28 cellular contexts compared by ENCODE assay signal in the genomic region with DNA sequence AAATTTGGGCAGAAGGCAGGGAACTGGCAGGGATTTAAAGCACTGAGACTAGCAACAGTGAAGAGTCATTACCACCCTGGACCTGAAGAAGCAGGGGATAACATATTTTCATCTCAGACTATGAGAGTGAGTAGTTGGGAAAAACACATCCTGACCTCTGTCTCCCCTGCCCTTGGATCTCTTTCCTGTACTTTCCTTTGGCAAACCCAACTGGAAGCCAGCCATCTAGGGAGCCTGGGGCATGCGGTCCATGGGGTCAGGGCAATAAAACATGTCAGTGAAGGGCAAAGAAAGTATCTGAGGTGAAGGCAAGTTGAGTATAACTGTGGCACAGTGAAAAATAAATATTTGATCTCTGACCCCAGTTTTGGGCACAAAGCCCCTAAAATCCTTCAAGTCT.
"Had no signal": no experiment of that assay in that cellular context is flagged by ENCODE, and none has a peak within 500 bp of the region (broad histone marks: within the 10 kb centered on the region; RNA-seq: fewer than 3 reads in every experiment).

No MANE protein-coding gene starts in this region.

- H3K27ac Mint-ChIP-seq: activated B cell treated with CpG ODN at 0.5 μM for 24 hours; activated CD8-positive, alpha-beta memory T cell treated with anti-CD3 and anti-CD28 coated beads, Interleukin-2, amount 10 ng/mL, durations not matched to agents 7 days and 5 days; activated CD8-positive, alpha-beta T cell treated with anti-CD3 and anti-CD28 coated beads for 36 hours; activated naive CD8-positive, alpha-beta T cell treated with anti-CD3 and anti-CD28 coated beads, Interleukin-2, amount 50 U/mL, for 24 hours; activated T-helper 1 cell treated with anti-CD3 and anti-CD28 coated beads, Interleukin-12 subunit alpha, Interleukin-12 subunit beta, Interleukin-2, Interleukin-4 antibody, amounts not matched to agents 30 ng/mL and 10 ng/mL and 1 ng/mL, durations not matched to agents 14 hours and 24 hours and 36 hours; brain; natural killer cell; stimulated activated naive CD8-positive, alpha-beta T cell treated with anti-CD3 and anti-CD28 coated beads, Interleukin-15, amount 100 ng/mL, for 72 hours; T-helper 1 cell treated with Interleukin-12 subunit alpha and Interleukin-12 subunit beta and Interleukin-4 antibody, amounts not matched to agents 30 μg/mL and 1 μg/mL, for 36 hours had no signal

- ATAC-seq: activated CD8-positive, alpha-beta memory T cell treated with anti-CD3 and anti-CD28 coated beads, Interleukin-2, amount 10 ng/mL, durations not matched to agents 7 days and 5 days; activated CD8-positive, alpha-beta T cell treated with anti-CD3 and anti-CD28 coated beads for 36 hours; activated naive CD8-positive, alpha-beta T cell treated with anti-CD3 and anti-CD28 coated beads, Interleukin-2, amount 50 U/mL, for 24 hours; gastrocnemius medialis; natural killer cell; right cardiac atrium; stimulated activated naive CD8-positive, alpha-beta T cell treated with anti-CD3 and anti-CD28 coated beads, Interleukin-15, amount 100 ng/mL, for 72 hours had no signal

- H3K9me3 Mint-ChIP-seq: activated B cell treated with CpG ODN at 0.5 μM for 24 hours had no signal

- H3K4me1 Mint-ChIP-seq: activated B cell treated with CpG ODN at 0.5 μM for 24 hours; activated CD8-positive, alpha-beta memory T cell treated with anti-CD3 and anti-CD28 coated beads, Interleukin-2, amount 10 ng/mL, durations not matched to agents 7 days and 5 days; activated naive CD8-positive, alpha-beta T cell treated with anti-CD3 and anti-CD28 coated beads, Interleukin-2, amount 50 U/mL, for 24 hours; natural killer cell; stimulated activated naive CD8-positive, alpha-beta T cell treated with anti-CD3 and anti-CD28 coated beads, Interleukin-15, amount 100 ng/mL, for 72 hours had no signal

- H3K36me3 ChIP-seq: esophagus muscularis mucosa, gastrocnemius medialis, suprapubic skin, vagina had no signal

- H3K9me3 ChIP-seq: esophagus muscularis mucosa, gastrocnemius medialis, suprapubic skin, vagina had no signal

- H3K27me3 Mint-ChIP-seq: activated B cell treated with CpG ODN at 0.5 μM for 24 hours; activated CD8-positive, alpha-beta memory T cell treated with anti-CD3 and anti-CD28 coated beads, Interleukin-2, amount 10 ng/mL, durations not matched to agents 7 days and 5 days; activated CD8-positive, alpha-beta T cell treated with anti-CD3 and anti-CD28 coated beads for 36 hours; activated naive CD8-positive, alpha-beta T cell treated with anti-CD3 and anti-CD28 coated beads, Interleukin-2, amount 50 U/mL, for 24 hours; brain; stimulated activated naive CD8-positive, alpha-beta T cell treated with anti-CD3 and anti-CD28 coated beads, Interleukin-15, amount 100 ng/mL, for 72 hours had no signal

- FAIRE-seq: endothelial cell of umbilical vein, islet of Langerhans had no signal

- H3K4me3 ChIP-seq: esophagus muscularis mucosa, gastrocnemius medialis, skin epidermis, suprapubic skin, vagina had no signal

- DNase-seq: activated B cell treated with CpG ODN at 0.5 μM for 24 hours; activated CD4-positive, alpha-beta T cell treated with anti-CD3 and anti-CD28 coated beads for 48 hours; activated CD8-positive, alpha-beta memory T cell treated with anti-CD3 and anti-CD28 coated beads, Interleukin-2, amount 10 ng/mL, durations not matched to agents 7 days and 5 days; activated CD8-positive, alpha-beta T cell treated with anti-CD3 and anti-CD28 coated beads for 36 hours; activated gamma-delta T cell; activated naive CD4-positive, alpha-beta T cell treated with anti-CD3 and anti-CD28 coated beads, Interleukin-2, amount 50 U/mL, for 16 hours; activated naive CD8-positive, alpha-beta T cell treated with anti-CD3 and anti-CD28 coated beads, Interleukin-2, amount 50 U/mL, for 24 hours; aorta; central memory CD4-positive, alpha-beta T cell; dermis blood vessel endothelial cell; effector CD8-positive, alpha-beta T cell; gastrocnemius medialis; natural killer cell; stimulated activated CD4-positive, alpha-beta T cell treated with anti-CD3 and anti-CD28 coated beads, Interleukin-1b, Interleukin-23, amount 100 ng/mL, for 48 hours; stimulated activated naive CD8-positive, alpha-beta T cell treated with anti-CD3 and anti-CD28 coated beads, Interleukin-15, amount 100 ng/mL, for 72 hours; T1000; trophoblast cell had no signal

- H3K36me3 Mint-ChIP-seq: activated CD8-positive, alpha-beta memory T cell treated with anti-CD3 and anti-CD28 coated beads, Interleukin-2, amount 10 ng/mL, durations not matched to agents 7 days and 5 days; brain; natural killer cell had no signal

- H3K27me3 ChIP-seq: esophagus muscularis mucosa, gastrocnemius medialis, suprapubic skin, vagina had no signal

- H3K4me1 ChIP-seq: gastrocnemius medialis, parathyroid adenoma, suprapubic skin, vagina had no signal

- H3K27ac ChIP-seq: esophagus muscularis mucosa, gastrocnemius medialis, parathyroid adenoma, skin epidermis, suprapubic skin, vagina had no signal

- H3K4me3 Mint-ChIP-seq: activated B cell treated with CpG ODN at 0.5 μM for 24 hours; activated CD8-positive, alpha-beta memory T cell treated with anti-CD3 and anti-CD28 coated beads, Interleukin-2, amount 10 ng/mL, durations not matched to agents 7 days and 5 days; activated CD8-positive, alpha-beta T cell treated with anti-CD3 and anti-CD28 coated beads for 36 hours; activated naive CD8-positive, alpha-beta T cell treated with anti-CD3 and anti-CD28 coated beads, Interleukin-2, amount 50 U/mL, for 24 hours; activated T-helper 1 cell treated with anti-CD3 and anti-CD28 coated beads, Interleukin-12 subunit alpha, Interleukin-12 subunit beta, Interleukin-2, Interleukin-4 antibody, amounts not matched to agents 30 ng/mL and 10 ng/mL and 1 ng/mL, durations not matched to agents 14 hours and 24 hours and 36 hours; brain; natural killer cell; stimulated activated naive CD8-positive, alpha-beta T cell treated with anti-CD3 and anti-CD28 coated beads, Interleukin-15, amount 100 ng/mL, for 72 hours; T-helper 1 cell treated with Interleukin-12 subunit alpha and Interleukin-12 subunit beta and Interleukin-4 antibody, amounts not matched to agents 30 μg/mL and 1 μg/mL, for 36 hours had no signal

- H3K9ac ChIP-seq: parathyroid adenoma had no signal
